22 cellular contexts compared by ENCODE assay signal in genomic region chr1:204894606-204895005, GRCh38. TPM values are rescaled to one million over a fixed set of nuclear protein-coding genes. Genes with fewer than 3 reads are reported as not detected.
"Had no signal": no experiment of that assay in that cellular context is flagged by ENCODE, and none has a peak within 500 bp of the region (broad histone marks: within the 10 kb centered on the region; RNA-seq: fewer than 3 reads in every experiment).

No MANE protein-coding gene starts in this region.

- ATAC-seq: activated CD8-positive, alpha-beta T cell treated with anti-CD3 and anti-CD28 coated beads, Interleukin-2, amount 10 ng/mL, durations not matched to agents 7 days and 5 days; natural killer cell had no signal

- H3K4me2 ChIP-seq: hepatocyte had no signal

- H3K4me1 ChIP-seq: ascending aorta, upper lobe of left lung had no signal

- DNase-seq: activated CD4-positive, alpha-beta T cell treated with anti-CD3 and anti-CD28 coated beads, Interleukin-2, amount 10 ng/mL, durations not matched to agents 7 days and 5 days; activated CD4-positive, CD25-positive, alpha-beta regulatory T cell treated with anti-CD3 and anti-CD28 coated beads, Interleukin-2, amount 50 U/mL, for 72 hours; activated CD8-positive, alpha-beta T cell treated with anti-CD3 and anti-CD28 coated beads, Interleukin-2, amount 10 ng/mL, durations not matched to agents 7 days and 5 days; activated gamma-delta T cell treated with Interleukin-2 at 50 U/mL for 16 hours; cerebellar nuclear complex; cortex of kidney; foreskin melanocyte; glutamatergic neuron; immature natural killer cell; left ventricle myocardium inferior; midbrain; natural killer cell; retina; sigmoid colon; stimulated activated CD4-positive, alpha-beta T cell treated with anti-CD3 and anti-CD28 coated beads, Interleukin-4, amount 100 ng/mL, for 1 hour; stimulated activated naive CD4-positive, alpha-beta T cell treated with Interleukin-2 at 50 U/mL for 16 hours; upper lobe of left lung; WERI-Rb-1 had no signal

- H3K27ac Mint-ChIP-seq: activated CD4-positive, alpha-beta T cell treated with anti-CD3 and anti-CD28 coated beads, Interleukin-2, amount 10 ng/mL, durations not matched to agents 7 days and 5 days; activated CD8-positive, alpha-beta T cell treated with anti-CD3 and anti-CD28 coated beads, Interleukin-2, amount 10 ng/mL, durations not matched to agents 7 days and 5 days; activated naive CD4-positive, alpha-beta T cell treated with anti-CD3 and anti-CD28 coated beads, Interleukin-2, amount 50 U/mL, for 24 hours; activated T-helper 1 cell treated with anti-CD3 and anti-CD28 coated beads, Interleukin-12 subunit alpha, Interleukin-12 subunit beta, Interleukin-2, Interleukin-4 antibody, amounts not matched to agents 30 ng/mL and 10 ng/mL and 1 ng/mL, durations not matched to agents 14 hours and 24 hours and 36 hours; immature natural killer cell; natural killer cell had no signal

- H3K36me3 Mint-ChIP-seq: activated naive CD4-positive, alpha-beta T cell treated with anti-CD3 and anti-CD28 coated beads, Interleukin-2, amount 50 U/mL, for 24 hours; immature natural killer cell; natural killer cell had no signal

- H2AFZ ChIP-seq: hepatocyte had no signal

- H3K4me3 ChIP-seq: ascending aorta, hepatocyte, left ventricle myocardium inferior, sigmoid colon, upper lobe of left lung had no signal

- H3K79me2 ChIP-seq: hepatocyte had no signal

- H3K27me3 ChIP-seq: ascending aorta, sigmoid colon, upper lobe of left lung had no signal

- H3K9me3 ChIP-seq: ascending aorta, left ventricle myocardium inferior, sigmoid colon, upper lobe of left lung had no signal

- H3K36me3 ChIP-seq: ascending aorta, left ventricle myocardium inferior, sigmoid colon, upper lobe of left lung, WERI-Rb-1 had no signal

- H3K9me3 Mint-ChIP-seq: activated CD4-positive, alpha-beta T cell treated with anti-CD3 and anti-CD28 coated beads, Interleukin-2, amount 10 ng/mL, durations not matched to agents 7 days and 5 days; activated naive CD4-positive, alpha-beta T cell treated with anti-CD3 and anti-CD28 coated beads, Interleukin-2, amount 50 U/mL, for 24 hours; activated T-helper 1 cell treated with anti-CD3 and anti-CD28 coated beads, Interleukin-12 subunit alpha, Interleukin-12 subunit beta, Interleukin-2, Interleukin-4 antibody, amounts not matched to agents 30 ng/mL and 10 ng/mL and 1 ng/mL, durations not matched to agents 14 hours and 24 hours and 36 hours; immature natural killer cell; natural killer cell had no signal

- H3K27ac ChIP-seq: ascending aorta, hepatocyte, left ventricle myocardium inferior, upper lobe of left lung, WERI-Rb-1 had no signal

- H3K4me1 Mint-ChIP-seq: activated CD4-positive, alpha-beta T cell treated with anti-CD3 and anti-CD28 coated beads, Interleukin-2, amount 10 ng/mL, durations not matched to agents 7 days and 5 days; activated naive CD4-positive, alpha-beta T cell treated with anti-CD3 and anti-CD28 coated beads, Interleukin-2, amount 50 U/mL, for 24 hours; immature natural killer cell; natural killer cell had no signal

- H3K4me3 Mint-ChIP-seq: activated CD4-positive, alpha-beta T cell treated with anti-CD3 and anti-CD28 coated beads, Interleukin-2, amount 10 ng/mL, durations not matched to agents 7 days and 5 days; activated CD8-positive, alpha-beta T cell treated with anti-CD3 and anti-CD28 coated beads, Interleukin-2, amount 10 ng/mL, durations not matched to agents 7 days and 5 days; activated naive CD4-positive, alpha-beta T cell treated with anti-CD3 and anti-CD28 coated beads, Interleukin-2, amount 50 U/mL, for 24 hours; activated T-helper 1 cell treated with anti-CD3 and anti-CD28 coated beads, Interleukin-12 subunit alpha, Interleukin-12 subunit beta, Interleukin-2, Interleukin-4 antibody, amounts not matched to agents 30 ng/mL and 10 ng/mL and 1 ng/mL, durations not matched to agents 14 hours and 24 hours and 36 hours; immature natural killer cell; natural killer cell had no signal

RNA-seq across cellular contexts. Expression of gene NFASC, which starts 23.9 kb away (rescaled TPM):
- polyA plus RNA-seq: immature natural killer cell had no signal
